In the genomic region with DNA sequence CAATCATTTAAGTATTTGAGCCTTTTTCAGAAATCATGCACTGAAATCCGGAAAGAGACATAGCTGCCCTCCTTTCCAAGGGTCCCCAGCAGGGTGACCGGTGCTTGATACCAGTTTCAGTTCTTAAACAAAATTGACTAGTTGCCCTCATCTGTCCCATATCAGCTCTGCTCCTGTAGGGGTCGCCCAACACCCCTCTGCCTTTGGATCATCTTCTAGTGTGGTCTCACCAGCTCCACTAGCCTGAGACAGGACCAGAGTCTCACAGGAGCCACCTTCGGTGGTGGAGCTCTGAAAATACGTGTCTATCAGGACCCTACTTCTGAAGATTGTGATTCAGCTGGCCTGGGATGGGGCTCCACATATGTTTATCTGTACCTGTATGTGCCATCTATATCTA, we compare ENCODE assay signal across 9 cellular contexts.
DNase-seq lines count a peak whose midpoint lies in the region; ATAC-seq and TF ChIP-seq lines count a peak whose summit lies in the region.
"Had no signal": no experiment of that assay in that cellular context is flagged by ENCODE, and none has a peak within 500 bp of the region (broad histone marks: within the 10 kb centered on the region; RNA-seq: fewer than 3 reads in every experiment).

No MANE protein-coding gene starts in this region.

- RAD21 ChIA-PET in HCT116 (lab: Charles Lee; ENCODE audit: low non-redundant PET in 1 of 2, low total read pairs in 2 of 2, uncharacterized antibody in 2 of 2, unreplicated experiment in 2 of 2), result interaction anchor here in 1 of 2 experiments (0.6 to 1.2 kb wide), 2 partner anchors 223 to 427 kb away, joined by 3 read pairs; no protein-coding TSS in a partner anchor

- CTCF ChIA-PET in BJ (lab: Yijun Ruan, JAX), result interaction anchor here (0.8 to 1.9 kb wide), 6 partner anchors 10 to 429 kb away, joined by 4 to 9 read pairs (median 4); a partner anchor contains a TSS
- CTCF ChIA-PET in HCT116 (lab: Charles Lee), result interaction anchor here (0.7 to 1.7 kb wide), 9 partner anchors 9 to 430 kb away, joined by 3 to 11 read pairs (median 5); a partner anchor contains a TSS

- no CpG with 5 or more reads among the region's 5 CpGs for WGBS in iPS DF 6.9 (ENCODE audit: insufficient coverage, insufficient read length)

- POLR2A ChIA-PET in BJ (lab: Charles Lee) (no interaction called here), HCT116 (lab: Charles Lee) (no interaction called here)

- TF ChIP-seq RAD21 in HCT116 (IDR thresholded peaks at IDR 0.05; ENCODE audit: low read depth), result peak; percentile 59

- H3K9ac ChIP-seq in HCT116 (ENCODE audit: low read length), result no peak overlapping the region

- H3K36me3 ChIP-seq in BJ (ENCODE audit: control insufficient read depth, insufficient read depth, low read length) (no peaks in the 10 kb centered on the region), HCT116 (ENCODE audit: control insufficient read depth in 1 of 2, insufficient read depth in 2 of 2, low read length in 2 of 2) (no peaks in the 10 kb centered on the region), iPS DF 6.9 (ENCODE audit: control insufficient read depth, insufficient read depth, low read length) (no peaks in the 10 kb centered on the region)

- intact Hi-C loops in HCT116 (cut with micrococcal nuclease) (loop anchor here (5.0 kb wide), 1 partner anchor 430 kb away; a partner anchor contains a TSS), cardiac septum (cut with DNase I) (no loop called here)

- H3K4me1 ChIP-seq in HCT116 (ENCODE audit: control insufficient read depth in 1 of 2, insufficient read depth in 2 of 2, low read length in 2 of 2) (no peaks in the 10 kb centered on the region), iPS DF 6.9 (ENCODE audit: control insufficient read depth, insufficient read depth, low read length) (no peaks in the 10 kb centered on the region)

- no peak for TF ChIP-seq POLR2A in HCT116 (IDR thresholded peaks at IDR 0.05; ENCODE audit: borderline replicate concordance, extremely low read depth, insufficient read depth, insufficient read length)

- peak; percentile 43 for TF ChIP-seq CTCF in BJ (IDR thresholded peaks at IDR 0.05; ENCODE audit: insufficient read depth, low read depth, low read length)
- TF ChIP-seq CTCF in HCT116 (IDR thresholded peaks at IDR 0.05 in 2 of 3, conservative IDR thresholded peaks at IDR 0.05 in 1 of 3; ENCODE audit: borderline replicate concordance in 1 of 3, insufficient read depth in 1 of 3, low read depth in 2 of 3, low read length in 2 of 3), result peak; percentile 24 to 59 (median 54); a peak in 5 of 6 replicates

- no peaks in the 10 kb centered on the region for H3K79me2 ChIP-seq in HCT116 (ENCODE audit: insufficient read depth, low read length)

- H3K27ac ChIP-seq in HCT116 (ENCODE audit: low read depth, low read length) (no peak overlapping the region), iPS DF 6.9 (ENCODE audit: low read length) (no peak overlapping the region)

- no peaks in the 10 kb centered on the region for H3K9me2 ChIP-seq in HCT116 (ENCODE audit: insufficient read depth)

- no peak overlapping the region for H3K4me3 ChIP-seq in BJ (ENCODE audit: low read depth, low read length)
- no peak overlapping the region for H3K4me3 ChIP-seq in HCT116 (replicated peaks in 1 of 2; ENCODE audit: low read depth in 1 of 2, low read length in 2 of 2)
- H3K4me3 ChIP-seq in iPS DF 6.9 (ENCODE audit: low read length), result no peak overlapping the region

- no peak overlapping the region for H2AFZ ChIP-seq in HCT116 (ENCODE audit: low read depth, low read length, poor library complexity, severe bottlenecking)

- DNase-seq in BJ (ENCODE audit: low read depth) (no peak), HCT116 (ENCODE audit: low read depth, low spot score) (peak; percentile 26), SK-MEL-5 (ENCODE audit: low read depth, low spot score) (peak; percentile 62), iPS DF 6.9 (ENCODE audit: low read depth, low spot score) (peak; percentile 25), NCI-H1105 (lab: John Stamatoyannopoulos, UW) (no peak), activated gamma-delta T cell (lab: John Stamatoyannopoulos, UW) (no peak), cardiac septum (ENCODE audit: low spot score) (no peak), T-helper 2 cell (no peak)
- DNase-seq: activated CD4-positive, alpha-beta memory T cell treated with anti-CD3 and anti-CD28 coated beads, Interleukin-2, amount 10 ng/mL, durations not matched to agents 7 days and 5 days had no signal

- no peaks in the 10 kb centered on the region for H3K9me3 ChIP-seq in HCT116 (ENCODE audit: control insufficient read depth in 1 of 2, insufficient read depth in 1 of 2, low read depth in 1 of 2, low read length in 2 of 2)
- no peaks in the 10 kb centered on the region for H3K9me3 ChIP-seq in iPS DF 6.9 (ENCODE audit: control insufficient read depth, insufficient read depth, low read length)

- in situ Hi-C loops in SK-MEL-5 (cut with HindIII; ENCODE audit: low pct_unique_long_range_greater_than_20kb, low sequenced_read_pairs), result no loop called here

- peak; percentile 91 for ATAC-seq in HCT116

- no peaks in the 10 kb centered on the region for H4K20me1 ChIP-seq in HCT116 (ENCODE audit: insufficient read depth)

- BruUV-seq in HCT116 (replicated peaks; lab: Mats Ljungman, UMichigan), result no TSS peak

- H3K4me2 ChIP-seq in HCT116 (ENCODE audit: low read length), result no peak overlapping the region

- H3K27me3 ChIP-seq in BJ (ENCODE audit: control insufficient read depth, insufficient read depth, low read length) (no peaks in the 10 kb centered on the region; the same call in 1 of the 2 replicates), HCT116 (ENCODE audit: insufficient read depth, low read length) (no peaks in the 10 kb centered on the region), iPS DF 6.9 (ENCODE audit: control insufficient read depth, insufficient read depth, low read length) (no peaks in the 10 kb centered on the region)

TF ChIP-seq in HCT116, 20 proteins besides CTCF, POLR2A, EP300 and RAD21:
- TF ChIP-seq, protein P1, sequence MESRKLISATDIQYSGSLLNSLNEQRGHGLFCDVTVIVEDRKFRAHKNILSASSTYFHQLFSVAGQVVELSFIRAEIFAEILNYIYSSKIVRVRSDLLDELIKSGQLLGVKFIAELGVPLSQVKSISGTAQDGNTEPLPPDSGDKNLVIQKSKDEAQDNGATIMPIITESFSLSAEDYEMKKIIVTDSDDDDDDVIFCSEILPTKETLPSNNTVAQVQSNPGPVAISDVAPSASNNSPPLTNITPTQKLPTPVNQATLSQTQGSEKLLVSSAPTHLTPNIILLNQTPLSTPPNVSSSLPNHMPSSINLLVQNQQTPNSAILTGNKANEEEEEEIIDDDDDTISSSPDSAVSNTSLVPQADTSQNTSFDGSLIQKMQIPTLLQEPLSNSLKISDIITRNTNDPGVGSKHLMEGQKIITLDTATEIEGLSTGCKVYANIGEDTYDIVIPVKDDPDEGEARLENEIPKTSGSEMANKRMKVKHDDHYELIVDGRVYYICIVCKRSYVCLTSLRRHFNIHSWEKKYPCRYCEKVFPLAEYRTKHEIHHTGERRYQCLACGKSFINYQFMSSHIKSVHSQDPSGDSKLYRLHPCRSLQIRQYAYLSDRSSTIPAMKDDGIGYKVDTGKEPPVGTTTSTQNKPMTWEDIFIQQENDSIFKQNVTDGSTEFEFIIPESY (IDR thresholded peaks at IDR 0.05; ENCODE audit: extremely low read depth, insufficient replicate concordance, low read length), result no peak
- TF ChIP-seq YY1 (IDR thresholded peaks at IDR 0.05; ENCODE audit: extremely low read depth, insufficient replicate concordance, low read depth, low read length) (no peak), ZNF274 (IDR thresholded peaks at IDR 0.05; ENCODE audit: low read depth, low read length) (no peak)
- TF ChIP-seq, protein P2, sequence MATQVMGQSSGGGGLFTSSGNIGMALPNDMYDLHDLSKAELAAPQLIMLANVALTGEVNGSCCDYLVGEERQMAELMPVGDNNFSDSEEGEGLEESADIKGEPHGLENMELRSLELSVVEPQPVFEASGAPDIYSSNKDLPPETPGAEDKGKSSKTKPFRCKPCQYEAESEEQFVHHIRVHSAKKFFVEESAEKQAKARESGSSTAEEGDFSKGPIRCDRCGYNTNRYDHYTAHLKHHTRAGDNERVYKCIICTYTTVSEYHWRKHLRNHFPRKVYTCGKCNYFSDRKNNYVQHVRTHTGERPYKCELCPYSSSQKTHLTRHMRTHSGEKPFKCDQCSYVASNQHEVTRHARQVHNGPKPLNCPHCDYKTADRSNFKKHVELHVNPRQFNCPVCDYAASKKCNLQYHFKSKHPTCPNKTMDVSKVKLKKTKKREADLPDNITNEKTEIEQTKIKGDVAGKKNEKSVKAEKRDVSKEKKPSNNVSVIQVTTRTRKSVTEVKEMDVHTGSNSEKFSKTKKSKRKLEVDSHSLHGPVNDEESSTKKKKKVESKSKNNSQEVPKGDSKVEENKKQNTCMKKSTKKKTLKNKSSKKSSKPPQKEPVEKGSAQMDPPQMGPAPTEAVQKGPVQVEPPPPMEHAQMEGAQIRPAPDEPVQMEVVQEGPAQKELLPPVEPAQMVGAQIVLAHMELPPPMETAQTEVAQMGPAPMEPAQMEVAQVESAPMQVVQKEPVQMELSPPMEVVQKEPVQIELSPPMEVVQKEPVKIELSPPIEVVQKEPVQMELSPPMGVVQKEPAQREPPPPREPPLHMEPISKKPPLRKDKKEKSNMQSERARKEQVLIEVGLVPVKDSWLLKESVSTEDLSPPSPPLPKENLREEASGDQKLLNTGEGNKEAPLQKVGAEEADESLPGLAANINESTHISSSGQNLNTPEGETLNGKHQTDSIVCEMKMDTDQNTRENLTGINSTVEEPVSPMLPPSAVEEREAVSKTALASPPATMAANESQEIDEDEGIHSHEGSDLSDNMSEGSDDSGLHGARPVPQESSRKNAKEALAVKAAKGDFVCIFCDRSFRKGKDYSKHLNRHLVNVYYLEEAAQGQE (IDR thresholded peaks at IDR 0.05; ENCODE audit: low read depth), result no peak

Comparison
In these comparisons a context has a peak if more than half of its experiments do, and no peak if none do; other contexts are left out.
1. DNase-seq: peak in HCT116 (single experiment), SK-MEL-5 (single experiment) and iPS DF 6.9 (single experiment); none in BJ (single experiment), NCI-H1105 (single experiment), activated gamma-delta T cell (single experiment), cardiac septum (single experiment) and T-helper 2 cell (0 of 5).